Comparison of ENCODE assay signal across 1 cellular context in the genomic region with DNA sequence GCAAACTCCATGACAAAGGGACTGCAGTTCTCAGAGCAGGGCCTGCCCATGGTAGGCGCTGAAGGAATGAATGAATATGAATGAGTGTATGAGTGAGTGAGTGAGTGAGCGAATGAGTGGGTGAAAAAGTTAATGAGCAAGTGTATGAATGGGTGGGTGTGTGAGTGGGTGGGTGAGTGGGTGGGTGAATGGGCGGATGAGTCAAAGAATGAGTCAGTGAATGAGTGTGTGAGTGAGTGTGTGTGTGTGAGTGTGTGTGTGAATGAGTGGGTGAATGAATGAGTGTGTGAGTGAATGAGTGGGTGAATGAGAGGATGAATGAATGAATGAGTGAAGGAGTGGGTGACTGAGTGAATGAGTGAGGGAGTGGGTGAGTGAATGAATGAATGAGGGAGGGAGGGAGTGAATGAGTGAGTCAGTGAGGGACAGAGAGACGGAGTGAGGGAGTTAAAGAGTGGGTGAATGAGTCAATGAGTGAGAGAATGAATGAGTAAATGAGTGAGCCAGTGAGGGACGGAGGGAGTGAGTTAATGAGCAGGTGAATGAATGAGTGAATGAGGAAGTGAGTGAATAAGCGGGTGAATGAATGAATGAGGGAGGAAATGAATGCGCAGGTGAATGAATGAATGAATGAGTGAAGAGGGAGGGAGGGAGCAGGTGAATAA.
TF ChIP-seq lines count a peak whose summit lies in the region.

No MANE protein-coding gene starts in this region.

TF ChIP-seq in GM12878, 131 proteins besides CTCF, POLR2A, EP300 and RAD21 (continued from another document):
- TF ChIP-seq, protein P1, sequence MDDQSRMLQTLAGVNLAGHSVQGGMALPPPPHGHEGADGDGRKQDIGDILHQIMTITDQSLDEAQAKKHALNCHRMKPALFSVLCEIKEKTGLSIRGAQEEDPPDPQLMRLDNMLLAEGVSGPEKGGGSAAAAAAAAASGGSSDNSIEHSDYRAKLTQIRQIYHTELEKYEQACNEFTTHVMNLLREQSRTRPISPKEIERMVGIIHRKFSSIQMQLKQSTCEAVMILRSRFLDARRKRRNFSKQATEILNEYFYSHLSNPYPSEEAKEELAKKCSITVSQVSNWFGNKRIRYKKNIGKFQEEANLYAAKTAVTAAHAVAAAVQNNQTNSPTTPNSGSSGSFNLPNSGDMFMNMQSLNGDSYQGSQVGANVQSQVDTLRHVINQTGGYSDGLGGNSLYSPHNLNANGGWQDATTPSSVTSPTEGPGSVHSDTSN (IDR thresholded peaks at IDR 0.05; ENCODE audit: insufficient replicate concordance, low read depth, low read length): no peak
- TF ChIP-seq ZNF622 (IDR thresholded peaks at IDR 0.05) (no peak), ZSCAN29 (IDR thresholded peaks at IDR 0.05) (no peak), MTA3 (IDR thresholded peaks at IDR 0.05; ENCODE audit: borderline replicate concordance, low read length) (no peak), HDAC2 (IDR thresholded peaks at IDR 0.05) (no peak), RAD51 (IDR thresholded peaks at IDR 0.05) (no peak), STAT3 (IDR thresholded peaks at IDR 0.05; ENCODE audit: low read depth, low read length) (no peak), ZNF217 (IDR thresholded peaks at IDR 0.05) (no peak), ZZZ3 (IDR thresholded peaks at IDR 0.05; ENCODE audit: control insufficient read depth, insufficient read length, low read depth) (no peak), CHD2 (IDR thresholded peaks at IDR 0.05; ENCODE audit: borderline replicate concordance, low read depth, low read length) (no peak), POLR2AphosphoS2 (IDR thresholded peaks at IDR 0.05; ENCODE audit: low read depth, low read length) (no peak)
- TF ChIP-seq, protein P2, sequence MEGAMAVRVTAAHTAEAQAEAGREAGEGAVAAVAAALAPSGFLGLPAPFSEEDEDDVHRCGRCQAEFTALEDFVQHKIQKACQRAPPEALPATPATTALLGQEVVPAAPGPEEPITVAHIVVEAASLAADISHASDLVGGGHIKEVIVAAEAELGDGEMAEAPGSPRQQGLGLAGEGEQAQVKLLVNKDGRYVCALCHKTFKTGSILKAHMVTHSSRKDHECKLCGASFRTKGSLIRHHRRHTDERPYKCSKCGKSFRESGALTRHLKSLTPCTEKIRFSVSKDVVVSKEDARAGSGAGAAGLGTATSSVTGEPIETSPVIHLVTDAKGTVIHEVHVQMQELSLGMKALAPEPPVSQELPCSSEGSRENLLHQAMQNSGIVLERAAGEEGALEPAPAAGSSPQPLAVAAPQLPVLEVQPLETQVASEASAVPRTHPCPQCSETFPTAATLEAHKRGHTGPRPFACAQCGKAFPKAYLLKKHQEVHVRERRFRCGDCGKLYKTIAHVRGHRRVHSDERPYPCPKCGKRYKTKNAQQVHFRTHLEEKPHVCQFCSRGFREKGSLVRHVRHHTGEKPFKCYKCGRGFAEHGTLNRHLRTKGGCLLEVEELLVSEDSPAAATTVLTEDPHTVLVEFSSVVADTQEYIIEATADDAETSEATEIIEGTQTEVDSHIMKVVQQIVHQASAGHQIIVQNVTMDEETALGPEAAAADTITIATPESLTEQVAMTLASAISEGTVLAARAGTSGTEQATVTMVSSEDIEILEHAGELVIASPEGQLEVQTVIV (IDR thresholded peaks at IDR 0.05; ENCODE audit: borderline replicate concordance, partially characterized antibody): no peak
- TF ChIP-seq, protein P3, sequence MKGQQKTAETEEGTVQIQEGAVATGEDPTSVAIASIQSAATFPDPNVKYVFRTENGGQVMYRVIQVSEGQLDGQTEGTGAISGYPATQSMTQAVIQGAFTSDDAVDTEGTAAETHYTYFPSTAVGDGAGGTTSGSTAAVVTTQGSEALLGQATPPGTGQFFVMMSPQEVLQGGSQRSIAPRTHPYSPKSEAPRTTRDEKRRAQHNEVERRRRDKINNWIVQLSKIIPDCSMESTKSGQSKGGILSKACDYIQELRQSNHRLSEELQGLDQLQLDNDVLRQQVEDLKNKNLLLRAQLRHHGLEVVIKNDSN (IDR thresholded peaks at IDR 0.05; ENCODE audit: borderline replicate concordance, extremely low read length, insufficient read depth, low read depth, low read length): no peak
